19 cellular contexts compared by ENCODE assay signal in the genomic region with DNA sequence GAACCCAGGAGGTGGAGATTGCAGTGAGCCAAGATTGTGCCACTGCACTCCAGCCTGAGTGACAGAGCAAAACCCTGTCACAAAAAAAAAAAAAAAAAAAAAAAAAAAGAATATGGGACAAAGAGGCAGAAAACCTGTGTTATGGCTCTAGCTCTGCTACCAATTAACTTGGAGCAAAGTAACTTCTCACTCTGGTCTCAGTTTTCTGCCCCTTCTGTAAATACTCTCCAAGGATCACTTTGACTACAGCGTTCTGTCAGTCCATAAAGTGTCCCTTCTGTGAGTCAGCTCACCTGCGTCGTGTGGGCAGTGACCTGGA. TPM values are rescaled to one million over a fixed set of nuclear protein-coding genes. Genes with fewer than 3 reads are reported as not detected.
DNase-seq lines count a peak whose midpoint lies in the region; ATAC-seq and TF ChIP-seq lines count a peak whose summit lies in the region.
"Had no signal": no experiment of that assay in that cellular context is flagged by ENCODE, and none has a peak within 500 bp of the region (broad histone marks: within the 10 kb centered on the region; RNA-seq: fewer than 3 reads in every experiment).

No MANE protein-coding gene starts in this region.

- H3K36me3 Mint-ChIP-seq in osteocyte (ENCODE audit: unreplicated experiment), result no peaks in the 10 kb centered on the region

- H3K9me3 Mint-ChIP-seq in osteocyte (ENCODE audit: unreplicated experiment), result no peaks in the 10 kb centered on the region

- no peak for ATAC-seq in heart left ventricle
- no peak for ATAC-seq in left ventricle myocardium superior
- ATAC-seq in HG02852 (IDR thresholded peaks at IDR 0.05; ENCODE audit: unreplicated experiment), result no peak

- H3K27me3 ChIP-seq in heart left ventricle, result no peaks in the 10 kb centered on the region
- no peaks in the 10 kb centered on the region for H3K27me3 ChIP-seq in esophagus squamous epithelium
- H3K27me3 ChIP-seq in vagina, result no peaks in the 10 kb centered on the region
- H3K27me3 ChIP-seq: BLaER1 treated with 17β-estradiol and CSF1 and Interleukin-3, amounts not matched to agents 10 nM and 100 nM; neutrophil had no signal

- peaks cover 0 to 12% (median 7%) of the 10 kb centered on the region in 12 donors for H3K4me1 ChIP-seq in heart left ventricle
- peaks cover 28 to 91% (median 45%) of the 10 kb centered on the region in 3 donors for H3K4me1 ChIP-seq in esophagus squamous epithelium
- peaks cover 36% of the 10 kb centered on the region for H3K4me1 ChIP-seq in vagina
- H3K4me1 ChIP-seq: BLaER1 treated with 17β-estradiol and CSF1 and Interleukin-3, amounts not matched to agents 10 nM and 100 nM had no signal

- DNase-seq in heart left ventricle, result no peak
- DNase-seq in left ventricle myocardium superior, result no peak
- no peak for DNase-seq in esophagus squamous epithelium (lab: John Stamatoyannopoulos, UW)
- no peak for DNase-seq in osteocyte (ENCODE audit: extremely low spot score, unreplicated experiment)
- no peak for DNase-seq in vagina (ENCODE audit: extremely low spot score in 2 of 2)
- DNase-seq in SIG-M5 (lab: John Stamatoyannopoulos, UW), result no peak
- no peak for DNase-seq in HuH-7.5 (ENCODE audit: low spot score)
- DNase-seq: activated naive CD4-positive, alpha-beta T cell treated with anti-CD3 and anti-CD28 coated beads, Interleukin-2, amount 50 U/mL, for 16 hours; activated T-cell treated with anti-CD3 and anti-CD28 coated beads, Interleukin-2, amount 50 U/mL, for 1 hour; GOT3; mesendoderm; NCI-H1436 treated with DMSO at 0.1 percent for 48 hours had no signal

- H3K36me3 ChIP-seq in heart left ventricle (no peaks in the 10 kb centered on the region), esophagus squamous epithelium (peaks cover 0 to 10% (median 0%) of the 10 kb centered on the region in 3 donors), vagina (no peaks in the 10 kb centered on the region)
- H3K36me3 ChIP-seq: BLaER1 treated with 17β-estradiol and CSF1 and Interleukin-3, amounts not matched to agents 10 nM and 100 nM; neutrophil had no signal

- peak overlapping the region; percentile 77 for H3K27ac Mint-ChIP-seq in osteocyte (ENCODE audit: unreplicated experiment)

- no peaks in the 10 kb centered on the region for H3K27me3 Mint-ChIP-seq in osteocyte (ENCODE audit: unreplicated experiment)

- no peak overlapping the region for H3K4me3 Mint-ChIP-seq in osteocyte (ENCODE audit: unreplicated experiment)

- peaks cover 46% of the 10 kb centered on the region for H3K4me1 Mint-ChIP-seq in osteocyte (ENCODE audit: unreplicated experiment)

- no peak overlapping the region for H3K4me3 ChIP-seq in heart left ventricle
- H3K4me3 ChIP-seq in esophagus squamous epithelium, result no peak overlapping the region
- H3K4me3 ChIP-seq in vagina, result no peak overlapping the region
- H3K4me3 ChIP-seq: BLaER1 treated with 17β-estradiol and CSF1 and Interleukin-3, amounts not matched to agents 10 nM and 100 nM; coronary artery had no signal

- TF ChIP-seq CTCF in heart left ventricle (IDR thresholded peaks at IDR 0.05), result no peak
- no peak for TF ChIP-seq CTCF in esophagus squamous epithelium (IDR thresholded peaks at IDR 0.05)
- TF ChIP-seq CTCF in osteocyte (IDR thresholded peaks at IDR 0.05), result no peak
- no peak for TF ChIP-seq CTCF in vagina (IDR thresholded peaks at IDR 0.05)

- TF ChIP-seq POLR2A in heart left ventricle (IDR thresholded peaks at IDR 0.05), result no peak
- no peak for TF ChIP-seq POLR2A in esophagus squamous epithelium (IDR thresholded peaks at IDR 0.05)
- TF ChIP-seq POLR2A in vagina (IDR thresholded peaks at IDR 0.05), result no peak

- H3K9me3 ChIP-seq in heart left ventricle, result no peaks in the 10 kb centered on the region
- H3K9me3 ChIP-seq in esophagus squamous epithelium, result no peaks in the 10 kb centered on the region
- H3K9me3 ChIP-seq in vagina, result no peaks in the 10 kb centered on the region
- H3K9me3 ChIP-seq: BLaER1 treated with 17β-estradiol and CSF1 and Interleukin-3, amounts not matched to agents 10 nM and 100 nM; neutrophil had no signal

- H3K27ac ChIP-seq in heart left ventricle, result peak overlapping the region in 11 of 12 donors; percentile 9 to 75 (median 57)
- H3K27ac ChIP-seq in esophagus squamous epithelium, result peak overlapping the region; percentile 82 to 93 (median 86)
- peak overlapping the region; percentile 51 for H3K27ac ChIP-seq in vagina
- H3K27ac ChIP-seq: BLaER1 treated with 17β-estradiol and CSF1 and Interleukin-3, amounts not matched to agents 10 nM and 100 nM; neutrophil had no signal

- WGBS in heart left ventricle, 4 donors, result 77 to 88% (median 83%) methylated on average over 3 of the region's 3 CpGs
- WGBS in esophagus squamous epithelium, 2 donors, result 68 to 78% methylated on average over 3 of the region's 3 CpGs

- intact Hi-C loops in heart left ventricle (cut with DNase I) (no loop called here), left ventricle myocardium superior (cut with micrococcal nuclease) (no loop called here), esophagus squamous epithelium (cut with DNase I) (no loop called here), vagina (cut with DNase I) (no loop called here)

RNA-seq across cellular contexts. Expression of gene C6orf132, which starts 24.6 kb away (rescaled TPM):
- total RNA-seq in heart left ventricle (1 to 10 TPM; 1.8 to 5.7 (median 2.2) TPM), left ventricle myocardium superior (2.2 TPM), esophagus squamous epithelium (100 to 1,000 TPM in 3 of 4 donors, 10 to 100 TPM in 1; 87.8 to 254 (median 142) TPM), osteocyte (4.0 and 4.3 TPM in 2 replicates), vagina (78.6 TPM)
- polyA plus RNA-seq in heart left ventricle, result 1 to 10 TPM in 1 of 2 donors, under 1 TPM in 1; 0.30 to 3.0 TPM
- total RNA-seq: A172 had no signal

RNA-seq across cellular contexts. Expression of gene GUCA1A, which starts 55.4 kb away (rescaled TPM):
- total RNA-seq in heart left ventricle (under 1 TPM in 3 of 9 donors, not detected in 6; 0.13 to 0.28 (median 0.19) TPM), left ventricle myocardium superior (not detected), esophagus squamous epithelium (not detected), osteocyte (not detected in 2 replicates), vagina (not detected)
- not detected for polyA plus RNA-seq in heart left ventricle
- total RNA-seq: A172, sciatic nerve, subcutaneous adipose tissue had no signal

Comparison
In these comparisons a context has a peak if more than half of its experiments do, and no peak if none do; other contexts are left out.
1. RNA of gene C6orf132, which starts 24.6 kb away (total RNA-seq): 87.8 to 254 TPM in esophagus squamous epithelium and 78.6 TPM in vagina (single experiment); 4.0 to 4.3 TPM in osteocyte, 2.2 TPM in left ventricle myocardium superior (single experiment) and 1.8 to 5.7 TPM in heart left ventricle; every median in the first group is over 10 times any median in the second.
2. Peak in every context shown above with its lines, with median percentiles within 50 percentile points of each other: H3K27ac ChIP-seq.